ENCODE assay signal across 8 cellular contexts in genomic region chr4:21765810-21766407, GRCh38.
A peak's percentile ranks its signal among the peaks of the same experiment; 100 is the strongest.
DNase-seq lines count a peak whose midpoint lies in the region; ATAC-seq and TF ChIP-seq lines count a peak whose summit lies in the region.

No MANE protein-coding gene starts in this region.

- no peak overlapping the region for H3K27ac Mint-ChIP-seq in activated CD8-positive, alpha-beta T cell treated with anti-CD3 and anti-CD28 coated beads, Interleukin-2, amount 10 ng/mL, durations not matched to agents 7 days and 5 days

- DNase-seq in AG10803 (ENCODE audit: low read depth) (peak; percentile 29), GM13976 (ENCODE audit: low spot score) (peak; percentile 8), NCI-H2081 treated with DMSO at 0.1 percent for 48 hours (lab: John Stamatoyannopoulos, UW) (peak; percentile 5), right atrium auricular region (ENCODE audit: low spot score) (no peak), smooth muscle cell (lab: John Stamatoyannopoulos, UW; ENCODE audit: unreplicated experiment) (no peak)
- DNase-seq in activated CD8-positive, alpha-beta T cell treated with anti-CD3 and anti-CD28 coated beads, Interleukin-2, amount 10 ng/mL, durations not matched to agents 7 days and 5 days = peak; percentile 37
- DNase-seq in activated CD4-positive, CD25-positive, alpha-beta regulatory T cell treated with anti-CD3 and anti-CD28 coated beads, Interleukin-2, amount 50 U/mL, for 72 hours = no peak

- no peak overlapping the region for H2AFZ ChIP-seq in smooth muscle cell (ENCODE audit: low read depth)

- H3K79me2 ChIP-seq in smooth muscle cell (ENCODE audit: low read depth) = no peaks in the 10 kb centered on the region

- TF ChIP-seq CTCF in AG10803 (conservative IDR thresholded peaks at IDR 0.05; ENCODE audit: low read length) = peak; percentile 91
- peak; percentile 74 for TF ChIP-seq CTCF in GM13976 (IDR thresholded peaks at IDR 0.05; ENCODE audit: borderline replicate concordance, control extremely low read depth, extremely low read depth, insufficient read depth, missing control alignments)
- TF ChIP-seq CTCF in right atrium auricular region (IDR thresholded peaks at IDR 0.05) = peak; percentile 67 to 80
- TF ChIP-seq CTCF in smooth muscle cell (IDR thresholded peaks at IDR 0.05; ENCODE audit: borderline replicate concordance, insufficient read depth, poor library complexity, severe bottlenecking) = peak; percentile 92

- CTCF ChIA-PET in activated CD8-positive, alpha-beta T cell treated with anti-CD3 and anti-CD28 coated beads, Interleukin-2, amount 10 ng/mL, durations not matched to agents 7 days and 5 days (lab: Charles Lee) = interaction anchor here (1.0 to 4.1 kb wide), 6 partner anchors 12 to 993 kb away, joined by 3 to 15 read pairs (median 6); no protein-coding TSS in a partner anchor

- H3K36me3 ChIP-seq in right atrium auricular region = no peaks in the 10 kb centered on the region
- H3K36me3 ChIP-seq in smooth muscle cell (ENCODE audit: low read depth) = no peaks in the 10 kb centered on the region

- no peak overlapping the region for H3K4me2 ChIP-seq in smooth muscle cell

- H3K4me1 ChIP-seq in right atrium auricular region (no peaks in the 10 kb centered on the region), smooth muscle cell (ENCODE audit: low read depth) (no peaks in the 10 kb centered on the region)

- no peak overlapping the region for H3K27ac ChIP-seq in right atrium auricular region
- H3K27ac ChIP-seq in smooth muscle cell (ENCODE audit: low read depth) = no peak overlapping the region

- WGBS in smooth muscle cell (ENCODE audit: low lambda C conversion rate) = 27% methylated on average over 8 of the region's 8 CpGs

- no peaks in the 10 kb centered on the region for H3K9me3 Mint-ChIP-seq in activated CD8-positive, alpha-beta T cell treated with anti-CD3 and anti-CD28 coated beads, Interleukin-2, amount 10 ng/mL, durations not matched to agents 7 days and 5 days (ENCODE audit: insufficient read depth)

- in situ Hi-C loops in GM13976 (cut with MboI; ENCODE audit: low sequenced_read_pairs, unreplicated experiment) = loop anchor here (10.0 kb wide), 1 partner anchor 251 kb away; no protein-coding TSS in a partner anchor

- H3K4me3 ChIP-seq in AG10803 (ENCODE audit: low read length) = no peak overlapping the region
- H3K4me3 ChIP-seq in right atrium auricular region = no peak overlapping the region
- H3K4me3 ChIP-seq in smooth muscle cell = no peak overlapping the region

- H3K4me3 Mint-ChIP-seq in activated CD8-positive, alpha-beta T cell treated with anti-CD3 and anti-CD28 coated beads, Interleukin-2, amount 10 ng/mL, durations not matched to agents 7 days and 5 days = no peak overlapping the region

- no peaks in the 10 kb centered on the region for H3K27me3 Mint-ChIP-seq in activated CD8-positive, alpha-beta T cell treated with anti-CD3 and anti-CD28 coated beads, Interleukin-2, amount 10 ng/mL, durations not matched to agents 7 days and 5 days (ENCODE audit: low read depth)

- no peaks in the 10 kb centered on the region for H3K36me3 Mint-ChIP-seq in activated CD8-positive, alpha-beta T cell treated with anti-CD3 and anti-CD28 coated beads, Interleukin-2, amount 10 ng/mL, durations not matched to agents 7 days and 5 days (ENCODE audit: low read depth)

- H3K9ac ChIP-seq in smooth muscle cell (ENCODE audit: low read depth) = no peak overlapping the region

- H3K27me3 ChIP-seq in right atrium auricular region (no peaks in the 10 kb centered on the region), smooth muscle cell (ENCODE audit: low read depth) (no peaks in the 10 kb centered on the region)

- peaks cover 8% of the 10 kb centered on the region for H3K4me1 Mint-ChIP-seq in activated CD8-positive, alpha-beta T cell treated with anti-CD3 and anti-CD28 coated beads, Interleukin-2, amount 10 ng/mL, durations not matched to agents 7 days and 5 days (ENCODE audit: low read depth)

- H3F3A ChIP-seq in smooth muscle cell (ENCODE audit: low read depth) = no peaks in the 10 kb centered on the region

- no peaks in the 10 kb centered on the region for H4K20me1 ChIP-seq in smooth muscle cell (ENCODE audit: low read depth)

- H3K9me3 ChIP-seq in right atrium auricular region (no peaks in the 10 kb centered on the region), smooth muscle cell (replicated peaks; ENCODE audit: low read depth) (no peaks in the 10 kb centered on the region)

- POLR2A ChIA-PET in activated CD8-positive, alpha-beta T cell treated with anti-CD3 and anti-CD28 coated beads, Interleukin-2, amount 10 ng/mL, durations not matched to agents 7 days and 5 days (lab: Charles Lee) = no interaction called here

- ATAC-seq in HG02798 (IDR thresholded peaks at IDR 0.05; ENCODE audit: poor library complexity, unreplicated experiment) = peak; percentile 71
- ATAC-seq in activated CD8-positive, alpha-beta T cell treated with anti-CD3 and anti-CD28 coated beads, Interleukin-2, amount 10 ng/mL, durations not matched to agents 7 days and 5 days = no peak

Comparison
In these comparisons a context has a peak if more than half of its experiments do, and no peak if none do; other contexts are left out.
1. DNase-seq: peak in AG10803 (single experiment), GM13976 (single experiment), NCI-H2081 treated with DMSO at 0.1 percent for 48 hours (single experiment) and activated CD8-positive, alpha-beta T cell treated with anti-CD3 and anti-CD28 coated beads, Interleukin-2, amount 10 ng/mL, durations not matched to agents 7 days and 5 days (single experiment); none in right atrium auricular region (single experiment), smooth muscle cell (single experiment) and activated CD4-positive, CD25-positive, alpha-beta regulatory T cell treated with anti-CD3 and anti-CD28 coated beads, Interleukin-2, amount 50 U/mL, for 72 hours (single experiment).
2. Peak in every context shown above with its lines, with median percentiles within 50 percentile points of each other: CTCF ChIP-seq.